ENCODE assay signal across 17 cellular contexts in genomic region chr9:99120256-99120655, GRCh38. TPM values are rescaled to one million over a fixed set of nuclear protein-coding genes. Genes with fewer than 3 reads are reported as not detected.
DNase-seq lines count a peak whose midpoint lies in the region; ATAC-seq and TF ChIP-seq lines count a peak whose summit lies in the region.
"Had no signal": no experiment of that assay in that cellular context is flagged by ENCODE, and none has a peak within 500 bp of the region (broad histone marks: within the 10 kb centered on the region; RNA-seq: fewer than 3 reads in every experiment).

No MANE protein-coding gene starts in this region.

- peaks cover 29% of the 10 kb centered on the region for H3F3A ChIP-seq in DOHH2 (ENCODE audit: control insufficient read depth, insufficient read depth)

- no peaks in the 10 kb centered on the region for H4K20me1 ChIP-seq in DOHH2 (ENCODE audit: control insufficient read depth, insufficient read depth, low read depth, low read length)

- TF ChIP-seq CTCF in DOHH2 (IDR thresholded peaks at IDR 0.05; ENCODE audit: low read depth, low read length, poor library complexity, severe bottlenecking) (no peak), WERI-Rb-1 (IDR thresholded peaks at IDR 0.05; ENCODE audit: low read depth, low read length) (no peak), natural killer cell (IDR thresholded peaks at IDR 0.05) (no peak), Calu3 (IDR thresholded peaks at IDR 0.05; ENCODE audit: unreplicated experiment) (no peak)

- peak overlapping the region; percentile 86 for H3K4me2 ChIP-seq in DOHH2 (ENCODE audit: low read length)

- no peaks in the 10 kb centered on the region for H3K9me2 ChIP-seq in DOHH2 (replicated peaks; ENCODE audit: control insufficient read depth, low read length)

- peak overlapping the region; percentile 36 for H3K4me3 Mint-ChIP-seq in activated CD4-positive, alpha-beta T cell treated with anti-CD3 and anti-CD28 coated beads, Interleukin-2, amount 10 ng/mL, durations not matched to agents 24 days and 14 days
- H3K4me3 Mint-ChIP-seq in natural killer cell, result peak overlapping the region; percentile 86
- H3K4me3 Mint-ChIP-seq in Calu3 (ENCODE audit: low read depth, unreplicated experiment), result no peak overlapping the region
- H3K4me3 Mint-ChIP-seq: endodermal cell, nephron had no signal

- CTCF ChIA-PET in Calu3 (lab: Charles Lee), result interaction anchor here (0.6 kb wide), 1 partner anchor 705 kb away, joined by 3 read pairs; no protein-coding TSS in a partner anchor

- H3K36me3 ChIP-seq in DOHH2 (ENCODE audit: control insufficient read depth, low read length) (peaks cover 46% of the 10 kb centered on the region), WERI-Rb-1 (peaks cover 3% of the 10 kb centered on the region), H7 (replicated peaks; ENCODE audit: control insufficient read depth, insufficient read depth, low read length) (no peaks in the 10 kb centered on the region)

- intact Hi-C loops in activated CD4-positive, alpha-beta T cell treated with anti-CD3 and anti-CD28 coated beads, Interleukin-2, amount 10 ng/mL, durations not matched to agents 24 days and 14 days (cut with micrococcal nuclease), result no loop called here
- intact Hi-C loops in natural killer cell (cut with micrococcal nuclease) (loop anchor here (2.0 kb wide), 1 partner anchor 13 kb away; no protein-coding TSS in a partner anchor), Right ventricle myocardium superior (cut with DNase I) (no loop called here), Calu3 (cut with micrococcal nuclease; ENCODE audit: unreplicated experiment) (no loop called here)

- H3K36me3 Mint-ChIP-seq in activated CD4-positive, alpha-beta T cell treated with anti-CD3 and anti-CD28 coated beads, Interleukin-2, amount 10 ng/mL, durations not matched to agents 24 days and 14 days (ENCODE audit: low read depth), result peaks cover 21% of the 10 kb centered on the region
- H3K36me3 Mint-ChIP-seq in natural killer cell, result no peaks in the 10 kb centered on the region
- no peaks in the 10 kb centered on the region for H3K36me3 Mint-ChIP-seq in Calu3 (ENCODE audit: insufficient read depth, unreplicated experiment)

- H3K27me3 ChIP-seq in DOHH2 (ENCODE audit: control insufficient read depth, low read length), result no peaks in the 10 kb centered on the region
- H3K27me3 ChIP-seq in WERI-Rb-1 (ENCODE audit: insufficient read depth, low read depth, severe bottlenecking), result no peaks in the 10 kb centered on the region
- no peaks in the 10 kb centered on the region for H3K27me3 ChIP-seq in H7 (ENCODE audit: control insufficient read depth, insufficient read depth, low read length)

- H3K27me3 Mint-ChIP-seq in activated CD4-positive, alpha-beta T cell treated with anti-CD3 and anti-CD28 coated beads, Interleukin-2, amount 10 ng/mL, durations not matched to agents 24 days and 14 days, result no peaks in the 10 kb centered on the region
- no peaks in the 10 kb centered on the region for H3K27me3 Mint-ChIP-seq in natural killer cell (ENCODE audit: low read depth in 2 of 2)
- H3K27me3 Mint-ChIP-seq in Calu3 (ENCODE audit: unreplicated experiment), result no peaks in the 10 kb centered on the region

- ATAC-seq in natural killer cell (peak in 1 of 3 donors; percentile 39), Right ventricle myocardium superior (ENCODE audit: poor library complexity) (no peak)

- H3K4me1 Mint-ChIP-seq in activated CD4-positive, alpha-beta T cell treated with anti-CD3 and anti-CD28 coated beads, Interleukin-2, amount 10 ng/mL, durations not matched to agents 24 days and 14 days, result peaks cover 52% of the 10 kb centered on the region
- H3K4me1 Mint-ChIP-seq in natural killer cell (peaks cover 87 to 90% of the 10 kb centered on the region in 2 donors), Calu3 (ENCODE audit: low read depth, unreplicated experiment) (peaks cover 20% of the 10 kb centered on the region)

- no peak for DNase-seq in activated CD4-positive, alpha-beta T cell treated with anti-CD3 and anti-CD28 coated beads, Interleukin-2, amount 10 ng/mL, durations not matched to agents 24 days and 14 days
- DNase-seq in activated CD4-positive, alpha-beta T cell treated with anti-CD3 and anti-CD28 coated beads for 1 hour, result no peak
- DNase-seq in WERI-Rb-1 (no peak), natural killer cell (no peak), Right ventricle myocardium superior (no peak), Calu3 (no peak), H7 (no peak)
- DNase-seq: Caco-2, cerebellar nuclear complex, endodermal cell, NCI-H1417, NCI-H774, posterior cingulate gyrus had no signal

- H3K27ac ChIP-seq in DOHH2 (ENCODE audit: low read depth, low read length) (peak overlapping the region; percentile 100), WERI-Rb-1 (peak overlapping the region; percentile 43)

- no TSS peak for BruUV-seq in Calu3 (replicated peaks; lab: Mats Ljungman, UMichigan)

- H3K9me3 Mint-ChIP-seq in activated CD4-positive, alpha-beta T cell treated with anti-CD3 and anti-CD28 coated beads, Interleukin-2, amount 10 ng/mL, durations not matched to agents 24 days and 14 days, result peaks cover 3% of the 10 kb centered on the region
- H3K9me3 Mint-ChIP-seq in natural killer cell, result no peaks in the 10 kb centered on the region
- H3K9me3 Mint-ChIP-seq in Calu3 (ENCODE audit: low read depth, unreplicated experiment), result no peaks in the 10 kb centered on the region
- H3K9me3 Mint-ChIP-seq: activated T-helper 2 cell treated with anti-CD3 and anti-CD28 coated beads, Interferon-gamma antibody, Interleukin-2, Interleukin-4, amounts not matched to agents 10 μg/mL and 5 μg/mL and 100 μg/mL, durations not matched to agents 14 hours and 24 hours and 36 hours; endodermal cell; nephron had no signal

- H3K9me3 ChIP-seq in DOHH2 (ENCODE audit: control insufficient read depth, insufficient read depth, low read length) (no peaks in the 10 kb centered on the region), WERI-Rb-1 (ENCODE audit: severe bottlenecking) (no peaks in the 10 kb centered on the region)
- H3K9me3 ChIP-seq: Caco-2 had no signal

- H3K4me1 ChIP-seq in DOHH2 (ENCODE audit: control insufficient read depth, low read length), result peaks cover 98% of the 10 kb centered on the region
- H3K4me1 ChIP-seq: Caco-2 had no signal

- H3K4me3 ChIP-seq in DOHH2 (ENCODE audit: low read length) (peak overlapping the region; percentile 69), WERI-Rb-1 (ENCODE audit: low read depth, low read length) (no peak overlapping the region), H7 (ENCODE audit: insufficient read depth, low read depth, low read length) (no peak overlapping the region)
- H3K4me3 ChIP-seq: lung had no signal

- peaks cover 97% of the 10 kb centered on the region for H3K79me2 ChIP-seq in DOHH2 (ENCODE audit: control insufficient read depth, low read length)

- no peak overlapping the region for H3K27ac Mint-ChIP-seq in activated CD4-positive, alpha-beta T cell treated with anti-CD3 and anti-CD28 coated beads, Interleukin-2, amount 10 ng/mL, durations not matched to agents 24 days and 14 days
- peak overlapping the region; percentile 77 to 91 for H3K27ac Mint-ChIP-seq in natural killer cell
- no peak overlapping the region for H3K27ac Mint-ChIP-seq in Calu3 (ENCODE audit: unreplicated experiment)
- H3K27ac Mint-ChIP-seq: activated T-helper 2 cell treated with anti-CD3 and anti-CD28 coated beads, Interferon-gamma antibody, Interleukin-2, Interleukin-4, amounts not matched to agents 10 μg/mL and 5 μg/mL and 100 μg/mL, durations not matched to agents 14 hours and 24 hours and 36 hours; endodermal cell; nephron had no signal

RNA-seq across cellular contexts. Expression of gene TGFBR1, which starts 15.3 kb away (rescaled TPM):
- total RNA-seq in activated CD4-positive, alpha-beta T cell treated with anti-CD3 and anti-CD28 coated beads, Interleukin-2, amount 10 ng/mL, durations not matched to agents 24 days and 14 days, result 29.7 and 35.3 TPM in 2 replicates
- total RNA-seq in natural killer cell, result 100 to 1,000 TPM in 2 of 3 donors, 10 to 100 TPM in 1; 78.0 to 120 (median 113) TPM
- total RNA-seq in Right ventricle myocardium superior, result 11.9 TPM
- total RNA-seq in Calu3 (2022), result 19.4 and 22.6 TPM in 2 replicates
- total RNA-seq in H7 (2014; rRNA removed; shearing (Covaris generic)), result 16.9 and 23.4 TPM in 2 replicates

Comparison
In these comparisons a context has a peak if more than half of its experiments do, and no peak if none do; other contexts are left out.
1. H3K27ac Mint-ChIP-seq: peak in natural killer cell (2 of 2); none in activated CD4-positive, alpha-beta T cell treated with anti-CD3 and anti-CD28 coated beads, Interleukin-2, amount 10 ng/mL, durations not matched to agents 24 days and 14 days (single experiment) and Calu3 (single experiment).